In genomic region chr12:66130267-66131066, GRCh38 we compare ENCODE assay signal across 8 cellular contexts. TPM values are rescaled to one million over a fixed set of nuclear protein-coding genes. Genes with fewer than 3 reads are reported as not detected.
DNase-seq lines count a peak whose midpoint lies in the region; ATAC-seq and TF ChIP-seq lines count a peak whose summit lies in the region.

TSS of gene LLPH (minus strand) at chr12:66130750. CDS start at chr12:66129106, 1,644 bp downstream.

- H3K27ac Mint-ChIP-seq in CD8-positive, alpha-beta memory T cell = peak within 1 kb of the TSS; percentile 95 to 99 (median 98)
- peak within 1 kb of the TSS; percentile 98 for H3K27ac Mint-ChIP-seq in endodermal cell

- peak within 1 kb of the TSS; percentile 79 for H3K27ac ChIP-seq in CD8-positive, alpha-beta memory T cell (ENCODE audit: low read depth, low read length)
- H3K27ac ChIP-seq in HL-60 (replicated peaks) (peak within 1 kb of the TSS; percentile 87), endodermal cell (ENCODE audit: low read depth, low read length) (no peak within 1 kb of the TSS), mesendoderm (ENCODE audit: low read depth, low read length) (no peak within 1 kb of the TSS)

- POLR2A ChIA-PET in CD8-positive, alpha-beta memory T cell (lab: Charles Lee) = interaction anchor here (1.2 to 3.3 kb wide), 5 partner anchors 8 to 1139 kb away, joined by 4 to 48 read pairs (median 5); partner anchors contain the start of genes CAND1, HELB, LEMD3 and TMBIM4

- TF ChIP-seq CTCF in HL-60 (IDR thresholded peaks at IDR 0.05; ENCODE audit: insufficient read depth, low read length) (no peak), endodermal cell (conservative IDR thresholded peaks at IDR 0.05) (no peak)

- no peaks in the 10 kb centered on the region for H3K9me3 ChIP-seq in CD8-positive, alpha-beta memory T cell (ENCODE audit: low read length)
- no peaks in the 10 kb centered on the region for H3K9me3 ChIP-seq in endodermal cell (ENCODE audit: control insufficient read depth, low read length)

- H3K23ac ChIP-seq in mesendoderm (ENCODE audit: low read length) = peak within 1 kb of the TSS; percentile 55

- no peak within 1 kb of the TSS for H2BK5ac ChIP-seq in mesendoderm (ENCODE audit: low read length)

- H3K4me3 Mint-ChIP-seq in CD8-positive, alpha-beta memory T cell = peak within 1 kb of the TSS; percentile 93 to 99 (median 97)
- peak within 1 kb of the TSS; percentile 86 for H3K4me3 Mint-ChIP-seq in endodermal cell

- no peaks in the 10 kb centered on the region for H3K27me3 ChIP-seq in CD8-positive, alpha-beta memory T cell (ENCODE audit: insufficient read depth, low read length, poor library complexity, severe bottlenecking)
- no peaks in the 10 kb centered on the region for H3K27me3 ChIP-seq in HL-60 (ENCODE audit: insufficient read depth, poor library complexity, severe bottlenecking)
- H3K27me3 ChIP-seq in endodermal cell (ENCODE audit: control insufficient read depth, insufficient read depth, low read length, poor library complexity, severe bottlenecking) = no peaks in the 10 kb centered on the region
- H3K27me3 ChIP-seq in mesendoderm (ENCODE audit: insufficient read depth, low read length, poor library complexity) = no peaks in the 10 kb centered on the region

- peak; percentile 96 for ATAC-seq in GM19455 (IDR thresholded peaks at IDR 0.05; ENCODE audit: unreplicated experiment)

- peak within 1 kb of the TSS; percentile 97 for H3K4me3 ChIP-seq in CD8-positive, alpha-beta memory T cell (ENCODE audit: low read length)
- peak within 1 kb of the TSS; percentile 86 for H3K4me3 ChIP-seq in HL-60 (replicated peaks; ENCODE audit: insufficient read depth, low read length)
- H3K4me3 ChIP-seq in endodermal cell (ENCODE audit: low read length) = peak within 1 kb of the TSS; percentile 87
- peak within 1 kb of the TSS; percentile 89 for H3K4me3 ChIP-seq in mesendoderm (ENCODE audit: low read length)

- peaks cover 0 to 3% of the 10 kb centered on the region in 2 donors for H3K27me3 Mint-ChIP-seq in CD8-positive, alpha-beta memory T cell
- no peaks in the 10 kb centered on the region for H3K27me3 Mint-ChIP-seq in endodermal cell (ENCODE audit: insufficient read depth)

- peaks cover 22% of the 10 kb centered on the region for H3K79me2 ChIP-seq in mesendoderm (ENCODE audit: control insufficient read depth, insufficient read depth, low read length)

- H3K79me1 ChIP-seq in mesendoderm (ENCODE audit: low read length) = peaks cover 13% of the 10 kb centered on the region

- no peak within 1 kb of the TSS for H2AK5ac ChIP-seq in mesendoderm (ENCODE audit: low read length)

- H3K4me2 ChIP-seq in mesendoderm (ENCODE audit: low read length) = peak within 1 kb of the TSS; percentile 73

- peak within 1 kb of the TSS; percentile 16 for H4K8ac ChIP-seq in mesendoderm (ENCODE audit: low read depth, low read length)

- H3K4me1 Mint-ChIP-seq in CD8-positive, alpha-beta memory T cell = peaks cover 53 to 67% (median 64%) of the 10 kb centered on the region in 3 donors
- H3K4me1 Mint-ChIP-seq in endodermal cell = no peaks in the 10 kb centered on the region

- CTCF ChIA-PET in CD8-positive, alpha-beta memory T cell (lab: Charles Lee) = interaction anchor here (0.6 to 3.3 kb wide), 4 partner anchors 10 to 148 kb away, joined by 3 to 17 read pairs (median 4); partner anchors contain the start of gene TMBIM4

- peak within 1 kb of the TSS; percentile 25 for H2BK15ac ChIP-seq in mesendoderm (replicated peaks; ENCODE audit: low read depth)

- H3K4me1 ChIP-seq in CD8-positive, alpha-beta memory T cell (ENCODE audit: insufficient read depth, low read length) = peaks cover 25% of the 10 kb centered on the region
- H3K4me1 ChIP-seq in endodermal cell (ENCODE audit: control insufficient read depth, insufficient read depth, low read length) (peaks cover 4% of the 10 kb centered on the region), mesendoderm (ENCODE audit: control insufficient read depth, low read depth, low read length) (peaks cover 2% of the 10 kb centered on the region)

- H3K18ac ChIP-seq in mesendoderm (ENCODE audit: low read length) = peak within 1 kb of the TSS; percentile 78

- DNase-seq in CD8-positive, alpha-beta memory T cell = peak; percentile 77 to 92 (median 84)
- peak; percentile 81 to 92 for DNase-seq in HL-60 (ENCODE audit: low read depth in 1 of 2, low spot score in 1 of 2)
- peak; percentile 72 to 78 for DNase-seq in NOMO-1 (lab: John Stamatoyannopoulos, UW; ENCODE audit: unreplicated experiment in 2 of 2)
- peak; percentile 82 to 85 for DNase-seq in activated CD8-positive, alpha-beta memory T cell treated with anti-CD3 and anti-CD28 coated beads for 4 hours (ENCODE audit: low read depth in 2 of 2)
- DNase-seq in endodermal cell = peak; percentile 99
- DNase-seq in mesendoderm = peak; percentile 97
- DNase-seq in stimulated activated CD8-positive, alpha-beta memory T cell treated with anti-CD3 and anti-CD28 coated beads, Interleukin-12 subunit alpha, Interleukin-12 subunit beta, amount 100 ng/mL, for 4 hours (ENCODE audit: low read depth) = peak; percentile 79

- H4K5ac ChIP-seq in mesendoderm (ENCODE audit: low read length) = peak within 1 kb of the TSS; percentile 84

- no peaks in the 10 kb centered on the region for H3K9me3 Mint-ChIP-seq in CD8-positive, alpha-beta memory T cell
- peaks cover 12% of the 10 kb centered on the region for H3K9me3 Mint-ChIP-seq in endodermal cell

- peak within 1 kb of the TSS; percentile 94 for H3K4ac ChIP-seq in mesendoderm (ENCODE audit: low read depth, low read length)

- WGBS in endodermal cell (ENCODE audit: insufficient coverage in 1 of 2, insufficient read length in 1 of 2), 2 experiments = 3% methylated on average over 24 to 49 of the region's 49 CpGs
- WGBS in mesendoderm (ENCODE audit: extremely low coverage, insufficient coverage, low lambda C conversion rate) = no CpG with 5 or more reads among the region's 49 CpGs

- H2BK120ac ChIP-seq in mesendoderm (ENCODE audit: low read depth, low read length) = peak within 1 kb of the TSS; percentile 31

- peak within 1 kb of the TSS; percentile 92 for H3K56ac ChIP-seq in mesendoderm (ENCODE audit: low read length)

- peaks cover 0 to 51% (median 7%) of the 10 kb centered on the region in 3 donors for H3K36me3 Mint-ChIP-seq in CD8-positive, alpha-beta memory T cell
- peaks cover 32% of the 10 kb centered on the region for H3K36me3 Mint-ChIP-seq in endodermal cell (ENCODE audit: low read depth)

- H3K36me3 ChIP-seq in CD8-positive, alpha-beta memory T cell (ENCODE audit: insufficient read depth, low read length) = peaks cover 20% of the 10 kb centered on the region
- peaks cover 30% of the 10 kb centered on the region for H3K36me3 ChIP-seq in endodermal cell (ENCODE audit: control insufficient read depth, insufficient read depth, low read length)
- H3K36me3 ChIP-seq in mesendoderm (ENCODE audit: control insufficient read depth, insufficient read depth, low read length) = peaks cover 2% of the 10 kb centered on the region

- peak within 1 kb of the TSS; percentile 71 for H3K9ac ChIP-seq in endodermal cell (ENCODE audit: extremely low read depth, low read length, poor library complexity, severe bottlenecking)
- peak within 1 kb of the TSS; percentile 90 for H3K9ac ChIP-seq in mesendoderm (ENCODE audit: low read length)

RNA-seq across cellular contexts. Expression of gene LLPH, which starts in this region (rescaled TPM):
- 10 to 100 TPM; 45.7 to 47.7 TPM for total RNA-seq in CD8-positive, alpha-beta memory T cell
- 49.3 TPM for polyA plus RNA-seq in CD8-positive, alpha-beta memory T cell
- 10 to 100 TPM; 16.5 to 25.7 TPM for total RNA-seq in endodermal cell
- polyA plus RNA-seq in endodermal cell (2013, experiment 1 of 2) = 18.4 TPM
- polyA plus RNA-seq in endodermal cell (2013, experiment 2 of 2) = 20.4 TPM
- polyA plus RNA-seq in mesendoderm (2013, experiment 1 of 2) = 48.6 TPM
- polyA plus RNA-seq in mesendoderm (2013, experiment 2 of 2) = 49.0 TPM

Comparison
In these comparisons a context has a peak if more than half of its experiments do, and no peak if none do; other contexts are left out.
1. H3K27ac ChIP-seq: peak in CD8-positive, alpha-beta memory T cell (single experiment) and HL-60 (single experiment); none in endodermal cell (single experiment) and mesendoderm (single experiment).
2. Peak in every context shown above with its lines, with median percentiles within 50 percentile points of each other: DNase-seq and H3K4me3 ChIP-seq.